ENCODE assay signal across 6 cellular contexts in genomic region chrX:79721234-79721633, GRCh38.
"Had no signal": no experiment of that assay in that cellular context is flagged by ENCODE, and none has a peak within 500 bp of the region (broad histone marks: within the 10 kb centered on the region; RNA-seq: fewer than 3 reads in every experiment).

No MANE protein-coding gene starts in this region.

- H3K4me2 ChIP-seq: GM23338 had no signal

- FAIRE-seq: H1, H54, HTR-8/SVneo had no signal

- H3K4me3 ChIP-seq: GM23338 had no signal

- ATAC-seq: GM23338 had no signal

- H2AFZ ChIP-seq: GM23338 had no signal

- DNase-seq: H9, HCEC 1CT had no signal
